ENCODE assay signal across 8 cellular contexts in genomic region chr17:44707755-44708400, GRCh38. TPM values are rescaled to one million over a fixed set of nuclear protein-coding genes. Genes with fewer than 3 reads are reported as not detected.
DNase-seq lines count a peak whose midpoint lies in the region; ATAC-seq and TF ChIP-seq lines count a peak whose summit lies in the region.

No MANE protein-coding gene starts in this region.

- H3K9ac ChIP-seq in IMR-90 (ENCODE audit: low read depth, low read length), result peak overlapping the region; percentile 60

- TF ChIP-seq CTCF in AG04449 (IDR thresholded peaks at IDR 0.05; ENCODE audit: insufficient read depth, low read length, missing control alignments) (no peak), IMR-90 (conservative IDR thresholded peaks at IDR 0.05; ENCODE audit: low read depth, low read length) (no peak)

- ATAC-seq in IMR-90 (ENCODE audit: low read depth) (peak; percentile 7; the same call in 1 of the 2 replicates), HG03159 (IDR thresholded peaks at IDR 0.05; ENCODE audit: unreplicated experiment) (no peak)

- H2BK15ac ChIP-seq in IMR-90 (ENCODE audit: low read depth, low read length), result peak overlapping the region; percentile 16; the same call in 1 of the 3 replicates

- H2BK120ac ChIP-seq in IMR-90 (ENCODE audit: low read depth, low read length), result peak overlapping the region; percentile 69; the same call in 1 of the 2 replicates

- TF ChIP-seq POLR2A in IMR-90 (IDR thresholded peaks at IDR 0.05; ENCODE audit: low read depth, low read length), result no peak

- H3K14ac ChIP-seq in IMR-90 (replicated peaks; ENCODE audit: low read depth, low read length), result peak overlapping the region; percentile 96

- H3K79me1 ChIP-seq in IMR-90 (ENCODE audit: low read depth in 1 of 2, low read length in 2 of 2), result peaks cover 3 to 13% of the 10 kb centered on the region in 2 experiments; a peak in 1 of 4 replicates

- no TSS peak for BruUV-seq in IMR-90 (replicated peaks; lab: Mats Ljungman, UMichigan)

- DNase-seq in AG04449 (ENCODE audit: low read depth, low spot score), result no peak
- DNase-seq in IMR-90, result no peak
- DNase-seq in epidermal melanocyte (ENCODE audit: insufficient read length, low spot score), result no peak
- DNase-seq in NCI-H1436 treated with DMSO at 0.1 percent for 48 hours (lab: John Stamatoyannopoulos, UW), result no peak
- no peak for DNase-seq in DMS153 treated with DMSO at 0.1 percent for 48 hours (lab: John Stamatoyannopoulos, UW; ENCODE audit: unreplicated experiment)

- intact Hi-C loops in IMR-90 (cut with micrococcal nuclease), result no loop called here

- peak overlapping the region; percentile 91 for H2BK5ac ChIP-seq in IMR-90 (ENCODE audit: low read depth, low read length, poor library complexity, severe bottlenecking)

- H3K27me3 ChIP-seq in IMR-90 (ENCODE audit: control insufficient read depth, insufficient read depth, low read length), result no peaks in the 10 kb centered on the region
- peaks cover 5% of the 10 kb centered on the region for H3K27me3 ChIP-seq in mononuclear cell (ENCODE audit: insufficient read depth, low read length)

- H3K4me3 ChIP-seq in AG04449 (ENCODE audit: low read depth, low read length) (peak overlapping the region; percentile 96), IMR-90 (ENCODE audit: insufficient read depth, low read depth, low read length) (peak overlapping the region; percentile 76), mononuclear cell (ENCODE audit: low read length) (peak overlapping the region; percentile 93)

- H4K20me1 ChIP-seq in IMR-90 (ENCODE audit: insufficient read depth, low read length), result no peaks in the 10 kb centered on the region

- H3K4me1 ChIP-seq in IMR-90 (ENCODE audit: control insufficient read depth, insufficient read depth, low read length), result peaks cover 2% of the 10 kb centered on the region
- H3K4me1 ChIP-seq in mononuclear cell (ENCODE audit: insufficient read depth, low read length), result peaks cover 20% of the 10 kb centered on the region

- 17 to 100% methylated on average over 2 to 3 of the region's 4 CpGs for WGBS in IMR-90 (ENCODE audit: extremely low coverage in 2 of 2, insufficient read length in 1 of 2), 2 experiments

- H2AFZ ChIP-seq in IMR-90 (replicated peaks; ENCODE audit: low read length, poor library complexity), result peak overlapping the region; percentile 93

- dilution Hi-C loops in IMR-90 (cut with HindIII; ENCODE audit: low sequenced_read_pairs, unreplicated experiment), result no loop called here

- H4K5ac ChIP-seq in IMR-90 (ENCODE audit: low read depth, low read length), result peak overlapping the region; percentile 98

- POLR2A ChIA-PET in AG04449 (lab: Yijun Ruan, JAX) (no interaction called here), IMR-90 (lab: Charles Lee; ENCODE audit: unreplicated experiment) (no interaction called here)

- no peak overlapping the region for H2AK9ac ChIP-seq in IMR-90 (replicated peaks; ENCODE audit: low read depth, low read length, poor library complexity)

- in situ Hi-C loops in IMR-90 (cut with MboI; ENCODE audit: low sequenced_read_pairs), result no loop called here

- peak overlapping the region; percentile 61 for H3K27ac ChIP-seq in IMR-90 (ENCODE audit: insufficient read depth, low read length)
- peak overlapping the region; percentile 34 for H3K27ac ChIP-seq in cingulate gyrus (ENCODE audit: low read depth, low read length)

- H2BK20ac ChIP-seq in IMR-90 (ENCODE audit: low read depth, low read length), result no peak overlapping the region

- peak overlapping the region; percentile 34 for H3K56ac ChIP-seq in IMR-90 (ENCODE audit: extremely low read depth, insufficient read depth, low read length)

- H3K4ac ChIP-seq in IMR-90 (ENCODE audit: low read depth, low read length), result peak overlapping the region; percentile 91

- no peaks in the 10 kb centered on the region for H3K36me3 ChIP-seq in IMR-90 (ENCODE audit: control insufficient read depth, insufficient read depth, low read length)

- peak overlapping the region; percentile 81 for H4K91ac ChIP-seq in IMR-90 (ENCODE audit: insufficient read depth, low read depth, low read length)

- H2AK5ac ChIP-seq in IMR-90 (ENCODE audit: low read depth, low read length), result 0 out of 2 replicates have a peak overlapping the region, but pooled peaks have one; percentile 47

- peak overlapping the region; percentile 94 for H3K4me2 ChIP-seq in IMR-90 (ENCODE audit: low read depth, low read length)

- peak overlapping the region; percentile 92 for H3K18ac ChIP-seq in IMR-90 (ENCODE audit: low read depth, low read length)

- TF ChIP-seq RAD21 in IMR-90 (IDR thresholded peaks at IDR 0.05; ENCODE audit: low read length), result no peak

- peak overlapping the region; percentile 72; the same call in 1 of the 2 replicates for H3K23ac ChIP-seq in IMR-90 (ENCODE audit: low read depth, low read length)

- peak overlapping the region; percentile 73 to 98 for H4K8ac ChIP-seq in IMR-90 (ENCODE audit: low read depth in 2 of 2, low read length in 2 of 2)

- H3K9me1 ChIP-seq in IMR-90 (ENCODE audit: insufficient read depth, low read length), result no peaks in the 10 kb centered on the region

- H3K9me3 ChIP-seq in IMR-90 (ENCODE audit: control insufficient read depth, insufficient read depth, low read length), result no peaks in the 10 kb centered on the region
- H3K9me3 ChIP-seq in mononuclear cell (ENCODE audit: low read depth, low read length), result no peaks in the 10 kb centered on the region

- CTCF ChIA-PET in AG04449 (lab: Yijun Ruan, JAX) (no interaction called here), IMR-90 (lab: Yijun Ruan, JAX) (no interaction called here)

TF ChIP-seq in IMR-90, 13 proteins besides CTCF, POLR2A, EP300 and RAD21:
- TF ChIP-seq RCOR1 (IDR thresholded peaks at IDR 0.05; ENCODE audit: insufficient replicate concordance, low read length) (no peak), FOS (IDR thresholded peaks at IDR 0.05; ENCODE audit: low read depth, low read length) (no peak), MAFK (IDR thresholded peaks at IDR 0.05; ENCODE audit: low read depth, low read length) (peak; percentile 34; the same call in 1 of the 2 replicates), NFE2L2 (IDR thresholded peaks at IDR 0.05; ENCODE audit: low read depth, low read length) (peak; percentile 84)

RNA-seq across cellular contexts. Expression of gene DBF4B, which starts 0.6 kb away (rescaled TPM):
- total RNA-seq in IMR-90 (2012; rRNA removed) (3.6 TPM in 2 replicates), mononuclear cell (1.3 TPM)
- polyA plus RNA-seq in IMR-90 (2012; rRNA removed), result 10.2 and 10.7 TPM in 2 replicates
- 4.1 and 4.7 TPM in 2 replicates for polyA plus RNA-seq in IMR-90 (2012; cell fraction: cytosol; rRNA removed)
- 24.8 and 38.2 TPM in 2 replicates for polyA plus RNA-seq in IMR-90 (2012; cell fraction: nucleus; rRNA removed; ENCODE audit: low replicate concordance)

RNA-seq across cellular contexts. Expression of gene CCDC43, which starts 18.3 kb away (rescaled TPM):
- total RNA-seq in IMR-90 (2012; rRNA removed) (20.8 and 46.4 TPM in 2 replicates), mononuclear cell (28.4 TPM)
- 9.3 and 11.3 TPM in 2 replicates for polyA plus RNA-seq in IMR-90 (2012; rRNA removed)
- 2.6 and 3.5 TPM in 2 replicates for polyA plus RNA-seq in IMR-90 (2012; cell fraction: cytosol; rRNA removed)
- polyA plus RNA-seq in IMR-90 (2012; cell fraction: nucleus; rRNA removed; ENCODE audit: low replicate concordance), result 1.7 and 11.2 TPM in 2 replicates

RNA-seq across cellular contexts. Expression of gene ADAM11, which starts 50.9 kb away (rescaled TPM):
- 0.28 and 0.36 TPM in 2 replicates for total RNA-seq in IMR-90 (2012; rRNA removed)
- polyA plus RNA-seq in IMR-90 (2012; rRNA removed), result 0.46 and 0.53 TPM in 2 replicates
- 0.79 and 0.87 TPM in 2 replicates for polyA plus RNA-seq in IMR-90 (2012; cell fraction: cytosol; rRNA removed)
- polyA plus RNA-seq in IMR-90 (2012; cell fraction: nucleus; rRNA removed; ENCODE audit: low replicate concordance), result 1.2 and 3.1 TPM in 2 replicates
- total RNA-seq in mononuclear cell, result 0.21 TPM

RNA-seq across cellular contexts. Expression of gene MEIOC, which starts 51.6 kb away (rescaled TPM):
- total RNA-seq in IMR-90 (2012; rRNA removed) (0.28 and 0.36 TPM in 2 replicates), mononuclear cell (not detected)
- 0.27 and 0.37 TPM in 2 replicates for polyA plus RNA-seq in IMR-90 (2012; rRNA removed)
- polyA plus RNA-seq in IMR-90 (2012; cell fraction: cytosol; rRNA removed), result 0.32 and 0.90 TPM in 2 replicates
- polyA plus RNA-seq in IMR-90 (2012; cell fraction: nucleus; rRNA removed; ENCODE audit: low replicate concordance), result 0.23 and 0.31 TPM in 2 replicates
